In the genomic region with DNA sequence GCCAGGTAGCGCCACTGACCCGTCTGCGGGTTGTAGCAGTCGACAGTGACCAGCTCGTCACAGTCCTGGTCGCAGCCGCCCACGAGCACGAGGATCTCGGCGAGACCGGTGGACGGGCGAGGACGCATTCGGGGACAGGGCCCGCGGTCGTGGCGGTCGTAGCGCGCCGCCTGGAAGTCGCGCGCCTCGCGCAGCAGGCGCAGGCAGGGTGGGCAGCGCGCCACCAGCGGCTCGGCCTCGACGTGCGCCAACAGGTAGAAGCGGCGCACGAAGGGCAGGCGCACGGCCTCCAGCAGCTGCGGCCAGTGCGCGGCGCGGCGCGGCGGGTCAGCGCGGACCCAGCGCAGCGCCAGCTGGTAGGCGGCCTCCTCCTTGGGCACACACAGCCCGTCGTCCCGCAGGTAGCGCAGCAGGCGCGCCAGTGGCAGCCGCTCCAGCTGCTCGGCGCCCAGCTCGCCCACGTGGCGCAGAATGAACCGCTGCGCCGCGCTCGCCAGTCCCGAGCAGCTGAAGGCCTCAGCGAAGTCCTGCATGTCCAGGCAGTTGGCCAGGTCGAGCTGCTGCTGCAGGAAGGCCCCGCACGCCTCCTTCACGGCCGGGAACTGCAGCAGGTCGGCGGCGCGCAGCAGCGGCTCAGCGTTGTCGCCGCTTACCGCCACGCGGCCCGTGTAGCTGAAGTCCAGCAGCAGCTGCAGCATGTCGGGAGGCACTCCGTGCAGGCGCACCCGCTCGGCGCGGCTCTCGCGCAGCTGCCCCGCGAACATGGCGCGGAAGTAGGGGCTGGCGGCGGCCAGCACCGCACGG, we compare ENCODE assay signal across 8 cellular contexts. TPM values are rescaled to one million over a fixed set of nuclear protein-coding genes. Genes with fewer than 3 reads are reported as not detected.
DNase-seq lines count a peak whose midpoint lies in the region; ATAC-seq and TF ChIP-seq lines count a peak whose summit lies in the region.

No MANE protein-coding gene starts in this region.

- peak overlapping the region; percentile 68 for H3K9ac ChIP-seq in DND-41 (ENCODE audit: low read depth, low read length)
- peak overlapping the region; percentile 91 for H3K9ac ChIP-seq in HUES64 (ENCODE audit: low read depth, low read length)
- H3K9ac ChIP-seq in fibroblast of lung (ENCODE audit: insufficient read depth, low read length), result peak overlapping the region; percentile 88

- peak overlapping the region; percentile 52 to 84 for H3K4me3 ChIP-seq in DND-41 (ENCODE audit: low read depth in 1 of 2, low read length in 2 of 2)
- H3K4me3 ChIP-seq in HUES64 (ENCODE audit: low read length), result peak overlapping the region; percentile 97
- H3K4me3 ChIP-seq in fibroblast of lung (replicated peaks in 1 of 4; ENCODE audit: control extremely low read depth in 1 of 4, insufficient read depth in 1 of 4, low read depth in 3 of 4, low read length in 4 of 4), result peak overlapping the region; percentile 71 to 99 (median 94)

- H3K4me1 Mint-ChIP-seq in activated CD8-positive, alpha-beta T cell treated with anti-CD3 and anti-CD28 coated beads for 36 hours (ENCODE audit: low read depth), result peaks cover 34% of the 10 kb centered on the region
- peaks cover 13 to 49% (median 46%) of the 10 kb centered on the region in 4 donors for H3K4me1 Mint-ChIP-seq in naive thymus-derived CD8-positive, alpha-beta T cell

- CTCF ChIA-PET in activated CD8-positive, alpha-beta T cell treated with anti-CD3 and anti-CD28 coated beads for 36 hours (lab: Charles Lee), result interaction anchor here (0.8 to 2.8 kb wide), 7 partner anchors 8 to 111 kb away, joined by 3 to 11 read pairs (median 3); a partner anchor contains a TSS

- DNase-seq in DND-41 (peak; percentile 68), fibroblast of lung (ENCODE audit: low read depth in 2 of 2) (peak; percentile 70 to 71), epidermal melanocyte (ENCODE audit: insufficient read length, low spot score) (no peak), NCI-H1436 (lab: John Stamatoyannopoulos, UW) (no peak)
- peak; percentile 34 for DNase-seq in activated CD8-positive, alpha-beta T cell treated with anti-CD3 and anti-CD28 coated beads for 36 hours
- DNase-seq in naive thymus-derived CD8-positive, alpha-beta T cell, result peak in 7 of 10 donors; percentile 13 to 66 (median 39)

- peaks cover 45% of the 10 kb centered on the region for H3K79me2 ChIP-seq in DND-41 (ENCODE audit: insufficient read depth, low read length)
- peaks cover 47% of the 10 kb centered on the region for H3K79me2 ChIP-seq in fibroblast of lung (ENCODE audit: control insufficient read depth, insufficient read depth, low read length)

- intact Hi-C loops in activated CD8-positive, alpha-beta T cell treated with anti-CD3 and anti-CD28 coated beads for 36 hours (cut with micrococcal nuclease), result no loop called here

- peak overlapping the region; percentile 94 for H3K27ac Mint-ChIP-seq in activated CD8-positive, alpha-beta T cell treated with anti-CD3 and anti-CD28 coated beads for 36 hours
- peak overlapping the region; percentile 90 to 98 (median 97) for H3K27ac Mint-ChIP-seq in naive thymus-derived CD8-positive, alpha-beta T cell

- H3K27me3 ChIP-seq in DND-41 (ENCODE audit: insufficient read depth, low read length, poor library complexity) (no peaks in the 10 kb centered on the region), HUES64 (ENCODE audit: insufficient read depth, low read length) (no peaks in the 10 kb centered on the region), fibroblast of lung (ENCODE audit: control insufficient read depth, insufficient read depth, low read length) (no peaks in the 10 kb centered on the region)

- peak overlapping the region; percentile 76 for H2AFZ ChIP-seq in DND-41 (ENCODE audit: low read depth, low read length)
- H2AFZ ChIP-seq in fibroblast of lung (ENCODE audit: low read length), result no peak overlapping the region

- no peak for TF ChIP-seq CTCF in DND-41 (IDR thresholded peaks at IDR 0.05; ENCODE audit: borderline replicate concordance, extremely low read depth, low read length, poor library complexity, severe bottlenecking)
- TF ChIP-seq CTCF in activated CD8-positive, alpha-beta T cell treated with anti-CD3 and anti-CD28 coated beads for 36 hours (IDR thresholded peaks at IDR 0.05), result no peak
- TF ChIP-seq CTCF in fibroblast of lung (conservative IDR thresholded peaks at IDR 0.05 in 1 of 2, IDR thresholded peaks at IDR 0.05 in 1 of 2; ENCODE audit: low read depth in 1 of 2, low read length in 2 of 2), result no peak

- H3K27ac ChIP-seq in DND-41 (ENCODE audit: low read length) (peak overlapping the region; percentile 85), HUES64 (ENCODE audit: low read depth, low read length) (peak overlapping the region; percentile 68), fibroblast of lung (ENCODE audit: insufficient read depth, low read length) (peak overlapping the region; percentile 92)

- H3K4me3 Mint-ChIP-seq in activated CD8-positive, alpha-beta T cell treated with anti-CD3 and anti-CD28 coated beads for 36 hours, result peak overlapping the region; percentile 93
- H3K4me3 Mint-ChIP-seq in naive thymus-derived CD8-positive, alpha-beta T cell, result peak overlapping the region; percentile 96 to 99 (median 99)

- no peaks in the 10 kb centered on the region for H3K27me3 Mint-ChIP-seq in activated CD8-positive, alpha-beta T cell treated with anti-CD3 and anti-CD28 coated beads for 36 hours
- H3K27me3 Mint-ChIP-seq in naive thymus-derived CD8-positive, alpha-beta T cell, result no peaks in the 10 kb centered on the region

- H3K36me3 Mint-ChIP-seq in activated CD8-positive, alpha-beta T cell treated with anti-CD3 and anti-CD28 coated beads for 36 hours (ENCODE audit: low read depth), result peaks cover 31% of the 10 kb centered on the region
- peaks cover 0 to 18% (median 4%) of the 10 kb centered on the region in 3 donors for H3K36me3 Mint-ChIP-seq in naive thymus-derived CD8-positive, alpha-beta T cell

- no peaks in the 10 kb centered on the region for H3K9me3 Mint-ChIP-seq in activated CD8-positive, alpha-beta T cell treated with anti-CD3 and anti-CD28 coated beads for 36 hours
- no peaks in the 10 kb centered on the region for H3K9me3 Mint-ChIP-seq in naive thymus-derived CD8-positive, alpha-beta T cell

- WGBS in HUES64, result under 1% methylated on average over 108 of the region's 108 CpGs

- H3K4me2 ChIP-seq in DND-41 (ENCODE audit: insufficient read depth, low read length) (peak overlapping the region; percentile 89), fibroblast of lung (ENCODE audit: extremely low read depth, insufficient read depth, low read length) (peak overlapping the region; percentile 90)

- H3K4me1 ChIP-seq in DND-41 (ENCODE audit: insufficient read depth, low read length) (peaks cover 59% of the 10 kb centered on the region), HUES64 (ENCODE audit: insufficient read depth, low read length) (peaks cover 22% of the 10 kb centered on the region; the same call in 1 of the 2 replicates), fibroblast of lung (ENCODE audit: control insufficient read depth, extremely low read depth, insufficient read depth, low read length) (peaks cover 11% of the 10 kb centered on the region)

- peaks cover 25% of the 10 kb centered on the region for H3K36me3 ChIP-seq in DND-41 (ENCODE audit: insufficient read depth, low read length)
- H3K36me3 ChIP-seq in HUES64 (ENCODE audit: insufficient read depth, low read length), result peaks cover 24% of the 10 kb centered on the region
- peaks cover 17% of the 10 kb centered on the region for H3K36me3 ChIP-seq in fibroblast of lung (ENCODE audit: control insufficient read depth, insufficient read depth, low read length)

- H4K20me1 ChIP-seq in DND-41 (ENCODE audit: insufficient read depth, low read length) (peaks cover 38% of the 10 kb centered on the region), fibroblast of lung (ENCODE audit: control insufficient read depth, extremely low read depth, insufficient read depth, low read length) (no peaks in the 10 kb centered on the region)

- POLR2A ChIA-PET in activated CD8-positive, alpha-beta T cell treated with anti-CD3 and anti-CD28 coated beads for 36 hours (lab: Charles Lee), result interaction anchor here (0.6 to 7.0 kb wide), 14 partner anchors 8 to 183 kb away, joined by 3 to 59 read pairs (median 4); a partner anchor contains a TSS
- POLR2A ChIA-PET in naive thymus-derived CD8-positive, alpha-beta T cell (lab: Charles Lee), result interaction anchor here (0.5 to 7.9 kb wide), 15 partner anchors 10 to 370 kb away, joined by 3 to 156 read pairs (median 9); a partner anchor contains a TSS

- H3K9me3 ChIP-seq in DND-41 (ENCODE audit: insufficient read depth, low read length, severe bottlenecking), result no peaks in the 10 kb centered on the region
- no peaks in the 10 kb centered on the region for H3K9me3 ChIP-seq in HUES64 (ENCODE audit: insufficient read depth, low read depth, low read length)
- no peaks in the 10 kb centered on the region for H3K9me3 ChIP-seq in fibroblast of lung (ENCODE audit: control insufficient read depth, insufficient read depth, low read depth, low read length)

- ATAC-seq in DND-41 (ENCODE audit: insufficient read depth, low read depth), result peak; percentile 66
- peak; percentile 29 for ATAC-seq in GM21381 (IDR thresholded peaks at IDR 0.05; ENCODE audit: unreplicated experiment)
- peak; percentile 27 for ATAC-seq in activated CD8-positive, alpha-beta T cell treated with anti-CD3 and anti-CD28 coated beads for 36 hours
- peak; percentile 35 to 48 for ATAC-seq in naive thymus-derived CD8-positive, alpha-beta T cell

RNA-seq across cellular contexts. Expression of a gene that starts 0.6 kb away (rescaled TPM):
- 12.7 TPM for polyA plus RNA-seq in HUES64 (2013, experiment 1 of 2)
- polyA plus RNA-seq in HUES64 (2013, experiment 2 of 2), result 10.0 TPM
- total RNA-seq in activated CD8-positive, alpha-beta T cell treated with anti-CD3 and anti-CD28 coated beads for 36 hours, result 10 to 100 TPM; 17.9 to 18.1 TPM
- total RNA-seq in fibroblast of lung, result 39.3 and 44.9 TPM in 2 replicates
- 11.7 and 12.8 TPM in 2 replicates for polyA plus RNA-seq in fibroblast of lung
- polyA plus RNA-seq in fibroblast of lung (2012), result 22.0 and 22.8 TPM in 2 replicates
- polyA minus RNA-seq in fibroblast of lung (ENCODE audit: low replicate concordance), result 32.6 and 38.3 TPM in 2 replicates
- total RNA-seq in naive thymus-derived CD8-positive, alpha-beta T cell, result 10 to 100 TPM; 67.1 to 67.7 TPM
- polyA plus RNA-seq in naive thymus-derived CD8-positive, alpha-beta T cell, result 10 to 100 TPM; 15.7 to 26.4 (median 16.3) TPM

RNA-seq across cellular contexts. Expression of a gene that starts 11.5 kb away (rescaled TPM):
- polyA plus RNA-seq in HUES64 (2013, experiment 1 of 2), result 22.4 TPM
- polyA plus RNA-seq in HUES64 (2013, experiment 2 of 2), result 25.9 TPM
- 10 to 100 TPM; 12.5 to 14.8 TPM for total RNA-seq in activated CD8-positive, alpha-beta T cell treated with anti-CD3 and anti-CD28 coated beads for 36 hours
- 12.3 and 13.7 TPM in 2 replicates for total RNA-seq in fibroblast of lung
- 10.0 and 12.1 TPM in 2 replicates for polyA plus RNA-seq in fibroblast of lung
- 13.9 and 15.9 TPM in 2 replicates for polyA plus RNA-seq in fibroblast of lung (2012)
- 12.3 and 13.7 TPM in 2 replicates for polyA minus RNA-seq in fibroblast of lung (ENCODE audit: low replicate concordance)
- 1 to 10 TPM; 8.4 to 8.5 TPM for total RNA-seq in naive thymus-derived CD8-positive, alpha-beta T cell
- 1 to 10 TPM; 1.4 to 4.3 (median 3.2) TPM for polyA plus RNA-seq in naive thymus-derived CD8-positive, alpha-beta T cell

RNA-seq across cellular contexts. Expression of a gene that starts 22.3 kb away (rescaled TPM):
- 16.3 TPM for polyA plus RNA-seq in HUES64 (2013, experiment 1 of 2)
- 12.2 TPM for polyA plus RNA-seq in HUES64 (2013, experiment 2 of 2)
- 10 to 100 TPM; 22.4 to 32.1 TPM for total RNA-seq in activated CD8-positive, alpha-beta T cell treated with anti-CD3 and anti-CD28 coated beads for 36 hours
- 15.4 and 16.0 TPM in 2 replicates for total RNA-seq in fibroblast of lung
- 4.9 and 5.7 TPM in 2 replicates for polyA plus RNA-seq in fibroblast of lung
- polyA plus RNA-seq in fibroblast of lung (2012), result 11.3 and 12.3 TPM in 2 replicates
- 7.1 and 9.1 TPM in 2 replicates for polyA minus RNA-seq in fibroblast of lung (ENCODE audit: low replicate concordance)
- 10 to 100 TPM; 64.5 to 73.2 TPM for total RNA-seq in naive thymus-derived CD8-positive, alpha-beta T cell
- 10 to 100 TPM in 2 of 3 donors, 1 to 10 TPM in 1; 9.8 to 30.0 (median 28.7) TPM for polyA plus RNA-seq in naive thymus-derived CD8-positive, alpha-beta T cell

RNA-seq across cellular contexts. Expression of a gene that starts 22.6 kb away (rescaled TPM):
- polyA plus RNA-seq in HUES64 (2013, experiment 1 of 2), result 12.7 TPM
- 13.1 TPM for polyA plus RNA-seq in HUES64 (2013, experiment 2 of 2)
- 10 to 100 TPM; 19.0 to 24.5 TPM for total RNA-seq in activated CD8-positive, alpha-beta T cell treated with anti-CD3 and anti-CD28 coated beads for 36 hours
- total RNA-seq in fibroblast of lung, result 34.4 and 35.5 TPM in 2 replicates
- polyA plus RNA-seq in fibroblast of lung, result 5.3 and 6.5 TPM in 2 replicates
- polyA plus RNA-seq in fibroblast of lung (2012), result 11.6 and 13.5 TPM in 2 replicates
- polyA minus RNA-seq in fibroblast of lung (ENCODE audit: low replicate concordance), result 5.3 and 7.2 TPM in 2 replicates
- total RNA-seq in naive thymus-derived CD8-positive, alpha-beta T cell, result 10 to 100 TPM; 28.7 to 30.7 TPM
- 10 to 100 TPM; 20.1 to 26.5 (median 25.4) TPM for polyA plus RNA-seq in naive thymus-derived CD8-positive, alpha-beta T cell

RNA-seq across cellular contexts. Expression of a gene that starts 47.0 kb away (rescaled TPM):
- polyA plus RNA-seq in HUES64 (2013, experiment 1 of 2), result not detected
- not detected for polyA plus RNA-seq in HUES64 (2013, experiment 2 of 2)
- total RNA-seq in activated CD8-positive, alpha-beta T cell treated with anti-CD3 and anti-CD28 coated beads for 36 hours, result not detected
- under 0.01 and 0.17 TPM in 2 replicates for total RNA-seq in fibroblast of lung
- polyA plus RNA-seq in fibroblast of lung, result 0.05 and 0.10 TPM in 2 replicates
- 0.03 and 0.06 TPM in 2 replicates for polyA plus RNA-seq in fibroblast of lung (2012)
- not detected in 2 replicates for polyA minus RNA-seq in fibroblast of lung (ENCODE audit: low replicate concordance)
- total RNA-seq in naive thymus-derived CD8-positive, alpha-beta T cell, result not detected
- polyA plus RNA-seq in naive thymus-derived CD8-positive, alpha-beta T cell, result under 1 TPM in 1 of 3 donors, not detected in 2; 0.06 TPM

Comparison
In these comparisons a context has a peak if more than half of its experiments do, and no peak if none do; other contexts are left out.
1. DNase-seq: peak in DND-41 (single experiment), activated CD8-positive, alpha-beta T cell treated with anti-CD3 and anti-CD28 coated beads for 36 hours (single experiment), fibroblast of lung (2 of 2) and naive thymus-derived CD8-positive, alpha-beta T cell (7 of 10); none in epidermal melanocyte (single experiment) and NCI-H1436 (single experiment).
2. Peak in every context shown above with its lines, with median percentiles within 50 percentile points of each other: ATAC-seq, H3K27ac ChIP-seq, H3K4me3 ChIP-seq and H3K9ac ChIP-seq.